ENCODE assay signal across 9 cellular contexts in the genomic region with DNA sequence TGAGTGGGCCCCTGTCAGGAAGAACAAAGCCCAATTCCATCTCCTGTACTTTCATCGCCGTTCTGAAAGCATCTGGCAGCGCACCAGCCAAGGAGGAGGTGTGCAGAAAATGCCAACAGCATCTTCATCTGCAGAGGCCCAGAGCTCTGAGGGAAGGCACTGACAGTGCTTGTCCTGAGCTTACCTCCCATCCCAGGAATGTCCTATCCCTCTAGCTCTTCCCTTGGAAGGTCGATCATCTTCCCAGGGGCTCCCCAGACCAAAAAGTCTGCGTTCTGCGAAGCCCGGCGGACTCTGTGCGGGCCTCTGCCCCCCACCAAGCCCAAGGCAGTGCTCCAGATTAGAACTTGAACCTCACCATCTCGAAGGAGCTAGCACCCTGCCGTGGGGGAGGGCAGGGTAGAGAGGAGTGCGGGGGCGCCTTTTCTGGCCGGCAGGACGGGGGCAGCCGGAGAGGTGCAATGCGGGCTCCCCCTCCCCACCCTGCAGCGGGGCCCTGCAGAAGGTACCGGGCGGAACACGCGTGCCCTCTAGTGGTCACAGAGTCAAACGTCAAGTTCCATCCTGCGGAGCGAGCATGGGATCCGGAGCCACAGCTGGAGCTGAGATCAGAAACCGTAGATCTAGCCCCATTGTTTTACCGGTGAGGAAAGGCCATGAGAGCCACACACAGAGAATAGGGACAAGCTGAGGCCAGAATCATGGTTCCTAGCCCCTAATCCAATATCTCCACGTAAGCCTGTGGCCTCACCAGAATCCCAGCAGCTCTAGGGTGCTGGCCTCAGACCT. TPM values are rescaled to one million over a fixed set of nuclear protein-coding genes. Genes with fewer than 3 reads are reported as not detected.
DNase-seq lines count a peak whose midpoint lies in the region; ATAC-seq and TF ChIP-seq lines count a peak whose summit lies in the region.
"Had no signal": no experiment of that assay in that cellular context is flagged by ENCODE, and none has a peak within 500 bp of the region (broad histone marks: within the 10 kb centered on the region; RNA-seq: fewer than 3 reads in every experiment).

No MANE protein-coding gene starts in this region.

- H4K20me1 ChIP-seq in PC-3 (ENCODE audit: low read length) (no peaks in the 10 kb centered on the region), fibroblast of lung (ENCODE audit: control insufficient read depth, extremely low read depth, insufficient read depth, low read length) (no peaks in the 10 kb centered on the region)

- CTCF ChIA-PET in PC-3 (lab: Charles Lee), result interaction anchor here (0.6 to 1.0 kb wide), 6 partner anchors 27 to 1366 kb away, joined by 3 to 8 read pairs (median 4); no protein-coding TSS in a partner anchor

- peak; percentile 97 for TF ChIP-seq CTCF in PC-3 (conservative IDR thresholded peaks at IDR 0.05; ENCODE audit: low read depth, low read length)
- peak; percentile 80 to 86 for TF ChIP-seq CTCF in fibroblast of lung (conservative IDR thresholded peaks at IDR 0.05 in 1 of 2, IDR thresholded peaks at IDR 0.05 in 1 of 2; ENCODE audit: low read depth in 1 of 2, low read length in 2 of 2)
- peak; percentile 91 for TF ChIP-seq CTCF in natural killer cell (IDR thresholded peaks at IDR 0.05)

- ATAC-seq in PC-3 (peak; percentile 80), natural killer cell (peak; percentile 76 to 92 (median 84)), HG02588 (IDR thresholded peaks at IDR 0.05; ENCODE audit: unreplicated experiment) (no peak)
- ATAC-seq in stimulated activated memory B cell treated with anti-CD40 and anti-IgM and Interleukin-4, amounts not matched to agents 10 μg/mL and 1 μg/mL and 100 μg/mL, for 72 hours, result peak; percentile 61

- no peaks in the 10 kb centered on the region for H3F3A ChIP-seq in PC-3 (ENCODE audit: low read length, unreplicated experiment)

- no TSS peak for BruUV-seq in PC-3 (replicated peaks; lab: Mats Ljungman, UMichigan)

- H3K36me3 ChIP-seq in PC-3 (ENCODE audit: low read depth, low read length) (no peaks in the 10 kb centered on the region), fibroblast of lung (ENCODE audit: control insufficient read depth, insufficient read depth, low read length) (no peaks in the 10 kb centered on the region)

- peaks cover 4% of the 10 kb centered on the region for H3K4me1 Mint-ChIP-seq in activated T-cell treated with anti-CD3 and anti-CD28 coated beads, Interleukin-2, amount 50 U/mL, for 24 hours (ENCODE audit: low read depth)
- H3K4me1 Mint-ChIP-seq in natural killer cell, result no peaks in the 10 kb centered on the region
- H3K4me1 Mint-ChIP-seq in stimulated activated memory B cell treated with anti-CD40 and anti-IgM and Interleukin-4, amounts not matched to agents 10 μg/mL and 1 μg/mL and 100 μg/mL, for 72 hours, result no peaks in the 10 kb centered on the region

- intact Hi-C loops in PC-3 (cut with micrococcal nuclease) (loop anchor here (1.0 kb wide), 1 partner anchor 26 kb away; no protein-coding TSS in a partner anchor), natural killer cell (cut with micrococcal nuclease) (loop anchor here (1.0 to 10.0 kb wide), 4 partner anchors 26 to 744 kb away; no protein-coding TSS in a partner anchor)

- H3K27ac ChIP-seq in PC-3 (ENCODE audit: low read length) (no peak overlapping the region), fibroblast of lung (ENCODE audit: insufficient read depth, low read length) (no peak overlapping the region)

- H3K4me2 ChIP-seq in PC-3 (ENCODE audit: low read length) (peak overlapping the region; percentile 15; the same call in 1 of the 2 replicates), fibroblast of lung (ENCODE audit: extremely low read depth, insufficient read depth, low read length) (no peak overlapping the region)

- H3K27ac Mint-ChIP-seq in activated T-cell treated with anti-CD3 and anti-CD28 coated beads, Interleukin-2, amount 50 U/mL, for 24 hours, result no peak overlapping the region
- no peak overlapping the region for H3K27ac Mint-ChIP-seq in natural killer cell
- H3K27ac Mint-ChIP-seq in stimulated activated memory B cell treated with anti-CD40 and anti-IgM and Interleukin-4, amounts not matched to agents 10 μg/mL and 1 μg/mL and 100 μg/mL, for 72 hours, result no peak overlapping the region
- H3K27ac Mint-ChIP-seq: T-helper 1 cell treated with Interleukin-12 subunit alpha and Interleukin-12 subunit beta and Interleukin-4 antibody, amounts not matched to agents 30 μg/mL and 1 μg/mL, for 36 hours had no signal

- H3K9ac ChIP-seq in PC-3 (ENCODE audit: low read length) (no peak overlapping the region), fibroblast of lung (ENCODE audit: insufficient read depth, low read length) (no peak overlapping the region)

- no peaks in the 10 kb centered on the region for H3K9me3 ChIP-seq in PC-3 (ENCODE audit: low read length)
- H3K9me3 ChIP-seq in fibroblast of lung (ENCODE audit: control insufficient read depth, insufficient read depth, low read depth, low read length), result no peaks in the 10 kb centered on the region

- no peak overlapping the region for H3K4me3 ChIP-seq in PC-3 (ENCODE audit: low read length)
- no peak overlapping the region for H3K4me3 ChIP-seq in fibroblast of lung (replicated peaks in 1 of 4; ENCODE audit: control extremely low read depth in 1 of 4, insufficient read depth in 1 of 4, low read depth in 3 of 4, low read length in 4 of 4)

- H2AFZ ChIP-seq in PC-3 (ENCODE audit: low read length) (peak overlapping the region; percentile 60), fibroblast of lung (ENCODE audit: low read length) (no peak overlapping the region)

- DNase-seq in CMK (ENCODE audit: low read depth), result peak; percentile 45
- DNase-seq in HK-2 (ENCODE audit: unreplicated experiment), result peak; percentile 36
- DNase-seq in PC-3, result peak; percentile 80
- peak; percentile 82 for DNase-seq in activated T-cell treated with anti-CD3 and anti-CD28 coated beads, Interleukin-2, amount 50 U/mL, for 24 hours
- DNase-seq in fibroblast of lung (ENCODE audit: low read depth in 2 of 2), result peak; percentile 24 to 58
- peak; percentile 62 for DNase-seq in natural killer cell

- no peaks in the 10 kb centered on the region for H3K36me3 Mint-ChIP-seq in activated T-cell treated with anti-CD3 and anti-CD28 coated beads, Interleukin-2, amount 50 U/mL, for 24 hours (ENCODE audit: low read depth)
- H3K36me3 Mint-ChIP-seq in natural killer cell, result no peaks in the 10 kb centered on the region
- no peaks in the 10 kb centered on the region for H3K36me3 Mint-ChIP-seq in stimulated activated memory B cell treated with anti-CD40 and anti-IgM and Interleukin-4, amounts not matched to agents 10 μg/mL and 1 μg/mL and 100 μg/mL, for 72 hours

- peaks cover 19% of the 10 kb centered on the region for H3K4me1 ChIP-seq in PC-3 (ENCODE audit: insufficient read depth, low read length)
- no peaks in the 10 kb centered on the region for H3K4me1 ChIP-seq in fibroblast of lung (ENCODE audit: control insufficient read depth, extremely low read depth, insufficient read depth, low read length)

- no peaks in the 10 kb centered on the region for H3K9me3 Mint-ChIP-seq in activated T-cell treated with anti-CD3 and anti-CD28 coated beads, Interleukin-2, amount 50 U/mL, for 24 hours
- H3K9me3 Mint-ChIP-seq in natural killer cell, result no peaks in the 10 kb centered on the region
- H3K9me3 Mint-ChIP-seq in stimulated activated memory B cell treated with anti-CD40 and anti-IgM and Interleukin-4, amounts not matched to agents 10 μg/mL and 1 μg/mL and 100 μg/mL, for 72 hours, result no peaks in the 10 kb centered on the region
- H3K9me3 Mint-ChIP-seq: T-helper 1 cell treated with Interleukin-12 subunit alpha and Interleukin-12 subunit beta and Interleukin-4 antibody, amounts not matched to agents 30 μg/mL and 1 μg/mL, for 36 hours had no signal

- peaks cover 2% of the 10 kb centered on the region for H3K27me3 Mint-ChIP-seq in activated T-cell treated with anti-CD3 and anti-CD28 coated beads, Interleukin-2, amount 50 U/mL, for 24 hours
- H3K27me3 Mint-ChIP-seq in natural killer cell (ENCODE audit: low read depth in 2 of 2), result peaks cover 20% of the 10 kb centered on the region in 2 donors
- H3K27me3 Mint-ChIP-seq in stimulated activated memory B cell treated with anti-CD40 and anti-IgM and Interleukin-4, amounts not matched to agents 10 μg/mL and 1 μg/mL and 100 μg/mL, for 72 hours, result peaks cover 66% of the 10 kb centered on the region

- no peak overlapping the region for H3K4me3 Mint-ChIP-seq in activated T-cell treated with anti-CD3 and anti-CD28 coated beads, Interleukin-2, amount 50 U/mL, for 24 hours
- no peak overlapping the region for H3K4me3 Mint-ChIP-seq in natural killer cell
- H3K4me3 Mint-ChIP-seq in stimulated activated memory B cell treated with anti-CD40 and anti-IgM and Interleukin-4, amounts not matched to agents 10 μg/mL and 1 μg/mL and 100 μg/mL, for 72 hours, result no peak overlapping the region
- H3K4me3 Mint-ChIP-seq: T-helper 1 cell treated with Interleukin-12 subunit alpha and Interleukin-12 subunit beta and Interleukin-4 antibody, amounts not matched to agents 30 μg/mL and 1 μg/mL, for 36 hours had no signal

- H3K79me2 ChIP-seq in PC-3 (ENCODE audit: low read length), result no peaks in the 10 kb centered on the region
- H3K79me2 ChIP-seq in fibroblast of lung (ENCODE audit: control insufficient read depth, insufficient read depth, low read length), result no peaks in the 10 kb centered on the region

- H3K9me2 ChIP-seq in PC-3 (replicated peaks; ENCODE audit: low read length), result no peaks in the 10 kb centered on the region

- POLR2A ChIA-PET in PC-3 (lab: Charles Lee; ENCODE audit: unreplicated experiment), result no interaction called here

- peaks cover 36% of the 10 kb centered on the region for H3K27me3 ChIP-seq in PC-3 (ENCODE audit: low read length)
- peaks cover 7% of the 10 kb centered on the region for H3K27me3 ChIP-seq in fibroblast of lung (ENCODE audit: control insufficient read depth, insufficient read depth, low read length)

RNA-seq across cellular contexts. Expression of a gene that starts 5.0 kb away (rescaled TPM):
- 0.12 TPM in 1 of 2 replicates, not detected in the other for total RNA-seq in PC-3 (2014; rRNA removed)
- total RNA-seq in fibroblast of lung, result 4.9 and 7.3 TPM in 2 replicates
- 0.11 and 0.19 TPM in 2 replicates for polyA plus RNA-seq in fibroblast of lung
- polyA plus RNA-seq in fibroblast of lung (2012), result 0.15 and 0.23 TPM in 2 replicates
- polyA minus RNA-seq in fibroblast of lung (ENCODE audit: low replicate concordance), result not detected in 2 replicates
- not detected for total RNA-seq in natural killer cell

RNA-seq across cellular contexts. Expression of a gene that starts 18.8 kb away (rescaled TPM):
- total RNA-seq in PC-3 (2014; rRNA removed) (not detected in 2 replicates), fibroblast of lung (6.7 and 10.4 TPM in 2 replicates), natural killer cell (under 1 TPM in 1 of 3 donors, not detected in 2; 0.33 TPM)
- 1.5 and 5.8 TPM in 2 replicates for polyA plus RNA-seq in fibroblast of lung
- polyA plus RNA-seq in fibroblast of lung (2012), result 1.3 and 4.3 TPM in 2 replicates
- polyA minus RNA-seq in fibroblast of lung (ENCODE audit: low replicate concordance), result 0.24 and 2.7 TPM in 2 replicates

RNA-seq across cellular contexts. Expression of a gene that starts 53.3 kb away (rescaled TPM):
- total RNA-seq in PC-3 (2014; rRNA removed) (not detected in 2 replicates), fibroblast of lung (not detected in 2 replicates), natural killer cell (10 to 100 TPM in 2 of 3 donors, 1 to 10 TPM in 1; 7.1 to 27.8 (median 12.8) TPM)
- not detected in 2 replicates for polyA plus RNA-seq in fibroblast of lung
- polyA plus RNA-seq in fibroblast of lung (2012), result not detected in 2 replicates
- not detected in 2 replicates for polyA minus RNA-seq in fibroblast of lung (ENCODE audit: low replicate concordance)
